Comparison of ENCODE assay signal across 8 cellular contexts in the genomic region with DNA sequence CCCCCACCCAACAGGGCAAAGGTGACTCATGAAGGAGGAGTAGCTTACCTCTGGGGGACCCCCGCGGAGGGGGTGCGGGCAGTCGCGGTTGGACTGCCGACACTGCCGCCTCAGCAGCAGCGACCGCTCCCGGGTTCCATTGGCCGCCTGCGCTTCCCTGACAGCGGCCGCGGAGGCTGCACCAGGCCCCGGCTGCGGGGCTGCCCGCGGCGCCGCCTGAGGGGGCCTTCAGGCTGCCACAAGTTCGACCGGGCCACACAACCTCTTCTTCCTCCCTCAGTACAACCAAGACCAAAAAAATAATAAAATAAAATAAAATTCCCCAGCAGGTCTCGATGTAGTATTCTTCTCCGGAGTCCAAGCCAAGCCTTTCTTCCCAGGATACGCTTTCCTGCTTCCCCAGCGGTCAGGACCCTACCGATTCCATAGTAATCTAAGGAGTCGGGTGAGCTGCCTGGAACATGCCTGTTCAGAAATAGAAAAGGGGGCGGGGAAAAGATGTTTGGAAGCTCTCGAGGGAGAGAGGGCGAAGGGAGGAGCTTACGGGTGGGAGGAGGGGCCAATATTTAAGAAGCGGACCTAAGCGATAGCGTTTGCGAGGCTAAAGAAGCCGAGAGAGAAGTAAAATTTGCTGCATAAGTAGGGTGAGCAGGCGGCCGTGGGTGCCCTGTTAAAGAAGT. TPM values are rescaled to one million over a fixed set of nuclear protein-coding genes. Genes with fewer than 3 reads are reported as not detected.
A peak's percentile ranks its signal among the peaks of the same experiment; 100 is the strongest.
DNase-seq lines count a peak whose midpoint lies in the region; ATAC-seq and TF ChIP-seq lines count a peak whose summit lies in the region.

PI4KB (minus strand) TSS at position 194 of the 680 bp plus-strand sequence. CDS start 10,935 bp downstream, outside the sequence.

- peak within 1 kb of the TSS; percentile 74 for H3K9ac ChIP-seq in SU-DHL-6 (ENCODE audit: low read length)

- H3K27me3 Mint-ChIP-seq in activated naive CD8-positive, alpha-beta T cell treated with anti-CD3 and anti-CD28 coated beads for 36 hours = no peaks in the 10 kb centered on the region

- H3K27me3 ChIP-seq in SU-DHL-6 (ENCODE audit: low read length) = no peaks in the 10 kb centered on the region
- no peaks in the 10 kb centered on the region for H3K27me3 ChIP-seq in suprapubic skin

- peak within 1 kb of the TSS; percentile 98 for H3K4me3 ChIP-seq in SU-DHL-6 (ENCODE audit: insufficient read depth, low read length, poor library complexity, severe bottlenecking)
- H3K4me3 ChIP-seq in suprapubic skin = peak within 1 kb of the TSS; percentile 86

- H3K4me2 ChIP-seq in SU-DHL-6 (ENCODE audit: low read depth, low read length, poor library complexity, severe bottlenecking) = peak within 1 kb of the TSS; percentile 94

- TF ChIP-seq EP300 in suprapubic skin (IDR thresholded peaks at IDR 0.05) = no peak

- peak within 1 kb of the TSS; percentile 83 for H3K27ac ChIP-seq in SU-DHL-6 (ENCODE audit: low read depth, low read length)
- H3K27ac ChIP-seq in suprapubic skin = peak within 1 kb of the TSS; percentile 97

- TF ChIP-seq CTCF in SU-DHL-6 (IDR thresholded peaks at IDR 0.05; ENCODE audit: insufficient read depth, low read length, poor library complexity, severe bottlenecking) = no peak
- TF ChIP-seq CTCF in suprapubic skin (IDR thresholded peaks at IDR 0.05) = no peak

- H3K79me2 ChIP-seq in SU-DHL-6 (ENCODE audit: insufficient read depth, low read length) = peaks cover 7% of the 10 kb centered on the region; the same call in 1 of the 2 replicates

- peak in 1 of 2 donors; percentile 27 for TF ChIP-seq POLR2A in suprapubic skin (IDR thresholded peaks at IDR 0.05)

- no peaks in the 10 kb centered on the region for H3K9me2 ChIP-seq in SU-DHL-6 (replicated peaks; ENCODE audit: insufficient read depth, low read length)

- peaks cover 27% of the 10 kb centered on the region for H3K4me1 Mint-ChIP-seq in activated naive CD8-positive, alpha-beta T cell treated with anti-CD3 and anti-CD28 coated beads for 36 hours

- H3F3A ChIP-seq in SU-DHL-6 (ENCODE audit: insufficient read depth) = peaks cover 7% of the 10 kb centered on the region; the same call in 1 of the 2 replicates

- H3K36me3 ChIP-seq in SU-DHL-6 (ENCODE audit: low read length) = no peaks in the 10 kb centered on the region
- peaks cover 13% of the 10 kb centered on the region for H3K36me3 ChIP-seq in suprapubic skin

- H3K4me1 ChIP-seq in suprapubic skin = peaks cover 38% of the 10 kb centered on the region

- no peaks in the 10 kb centered on the region for H3K9me3 ChIP-seq in SU-DHL-6 (ENCODE audit: insufficient read depth, low read length)
- H3K9me3 ChIP-seq in suprapubic skin = no peaks in the 10 kb centered on the region

- under 1% methylated on average over 33 of the region's 40 CpGs for WGBS in suprapubic skin

- H2AFZ ChIP-seq in SU-DHL-6 (ENCODE audit: low read depth, low read length, severe bottlenecking) = peak within 1 kb of the TSS; percentile 97

- no peaks in the 10 kb centered on the region for H3K9me3 Mint-ChIP-seq in activated naive CD8-positive, alpha-beta T cell treated with anti-CD3 and anti-CD28 coated beads for 36 hours

- H3K4me3 Mint-ChIP-seq in activated naive CD8-positive, alpha-beta T cell treated with anti-CD3 and anti-CD28 coated beads for 36 hours = peak within 1 kb of the TSS; percentile 89

- ATAC-seq in HG02610 (IDR thresholded peaks at IDR 0.05; ENCODE audit: unreplicated experiment) = peak; percentile 73

- H3K36me3 Mint-ChIP-seq in activated naive CD8-positive, alpha-beta T cell treated with anti-CD3 and anti-CD28 coated beads for 36 hours = peaks cover 14% of the 10 kb centered on the region

- no peaks in the 10 kb centered on the region for H4K20me1 ChIP-seq in SU-DHL-6 (ENCODE audit: low read depth, low read length)

- peak; percentile 96 for DNase-seq in GF-D8 (lab: John Stamatoyannopoulos, UW)
- DNase-seq in NCI-H1417 (lab: John Stamatoyannopoulos, UW) = peak; percentile 99 to 100 (median 100)
- peak; percentile 87 for DNase-seq in activated naive CD8-positive, alpha-beta T cell treated with anti-CD3 and anti-CD28 coated beads for 36 hours
- DNase-seq in glomerular visceral epithelial cell (ENCODE audit: extremely low spot score) = peak; percentile 99
- peak; percentile 90 for DNase-seq in occipital lobe (lab: John Stamatoyannopoulos, UW)
- peak; percentile 91 to 93 for DNase-seq in suprapubic skin (ENCODE audit: low spot score in 2 of 2)

- H3K27ac Mint-ChIP-seq in activated naive CD8-positive, alpha-beta T cell treated with anti-CD3 and anti-CD28 coated beads for 36 hours = peak within 1 kb of the TSS; percentile 98

RNA-seq across cellular contexts. Expression of gene PI4KB, which starts in this region (rescaled TPM):
- total RNA-seq in activated naive CD8-positive, alpha-beta T cell treated with anti-CD3 and anti-CD28 coated beads for 36 hours = 10 to 100 TPM; 46.4 to 49.4 TPM
- total RNA-seq in occipital lobe (26.4 TPM), suprapubic skin (100 to 1,000 TPM in 1 of 4 donors, 10 to 100 TPM in 3; 50.0 to 102 (median 60.3) TPM)

Comparison
In these comparisons a context has a peak if more than half of its experiments do, and no peak if none do; other contexts are left out.
1. Peak in every context shown above with its lines: DNase-seq, ATAC-seq, H3K4me3 ChIP-seq and H3K27ac ChIP-seq.